8 cellular contexts compared by ENCODE assay signal in the genomic region with DNA sequence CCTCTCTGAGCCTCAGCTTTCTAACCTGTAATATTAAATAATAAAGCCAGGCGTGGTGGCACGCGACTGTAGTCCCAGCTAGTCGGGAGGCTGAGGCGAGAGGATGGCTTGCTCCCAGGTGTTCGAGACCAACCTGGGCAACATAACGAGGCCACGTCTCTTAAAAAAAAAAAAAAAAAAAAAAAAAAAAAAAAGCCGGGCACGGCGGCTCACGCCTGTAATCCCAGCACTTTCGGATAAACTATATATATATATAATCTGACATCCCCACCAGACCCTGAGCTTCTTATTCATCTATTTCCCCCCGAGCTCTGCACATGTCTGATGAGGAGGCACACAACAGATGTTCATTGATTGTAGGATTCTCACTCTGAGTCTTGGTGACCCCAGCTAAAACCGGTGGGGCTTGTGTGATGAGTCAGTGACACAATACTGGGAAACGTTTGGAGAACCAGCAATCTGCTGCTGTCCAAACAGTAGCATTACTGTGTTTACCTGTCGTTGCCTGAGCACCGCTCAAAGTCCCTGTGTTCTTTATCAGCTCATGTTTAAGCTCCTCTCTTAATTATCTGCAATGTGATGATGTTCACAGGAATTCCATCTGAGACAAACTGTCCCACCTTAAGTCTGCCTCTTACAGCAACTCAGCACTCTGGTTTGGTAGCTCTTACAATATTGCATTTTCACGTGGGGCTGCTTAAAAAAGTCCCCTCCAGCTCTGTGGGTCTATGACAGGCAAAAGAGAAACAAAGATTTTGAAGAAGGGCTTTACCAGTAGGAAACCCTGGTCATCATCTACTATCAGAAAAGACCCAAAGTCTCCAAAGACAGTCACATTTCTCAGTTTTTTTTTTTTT. TPM values are rescaled to one million over a fixed set of nuclear protein-coding genes. Genes with fewer than 3 reads are reported as not detected.
A peak's percentile ranks its signal among the peaks of the same experiment; 100 is the strongest.
DNase-seq lines count a peak whose midpoint lies in the region; ATAC-seq, FAIRE-seq and TF ChIP-seq lines count a peak whose summit lies in the region.

No MANE protein-coding gene starts in this region.

- H3K4me2 ChIP-seq in SU-DHL-6 (ENCODE audit: low read depth, low read length, poor library complexity, severe bottlenecking): peak overlapping the region; percentile 73

- H2AFZ ChIP-seq in SU-DHL-6 (ENCODE audit: low read depth, low read length, severe bottlenecking) (peak overlapping the region; percentile 91), neuron (ENCODE audit: low read depth, low read length) (peak overlapping the region; percentile 95)

- no peaks in the 10 kb centered on the region for H3F3A ChIP-seq in SU-DHL-6 (ENCODE audit: insufficient read depth)

- H3K79me2 ChIP-seq in SU-DHL-6 (ENCODE audit: insufficient read depth, low read length): peaks cover 33% of the 10 kb centered on the region

- no peaks in the 10 kb centered on the region for H3K27me3 ChIP-seq in CD4-positive, CD25-positive, alpha-beta regulatory T cell (ENCODE audit: control insufficient read depth, insufficient read depth, low read length)
- H3K27me3 ChIP-seq in SU-DHL-6 (ENCODE audit: low read length) (no peaks in the 10 kb centered on the region), esophagus muscularis mucosa (no peaks in the 10 kb centered on the region), neuron (ENCODE audit: insufficient read depth, low read length) (no peaks in the 10 kb centered on the region)

- no peak for DNase-seq in CD4-positive, CD25-positive, alpha-beta regulatory T cell
- DNase-seq in HPDE6-E6E7 (ENCODE audit: extremely low spot score): peak; percentile 97
- DNase-seq in esophagus muscularis mucosa (ENCODE audit: extremely low spot score): no peak
- no peak for DNase-seq in NCI-H1105 (lab: John Stamatoyannopoulos, UW)
- no peak for DNase-seq in D721Med (ENCODE audit: insufficient read length, low spot score)

- WGBS in esophagus muscularis mucosa: 56% methylated on average over 19 of the region's 19 CpGs

- H3K9me2 ChIP-seq in SU-DHL-6 (replicated peaks; ENCODE audit: insufficient read depth, low read length): no peaks in the 10 kb centered on the region

- peak overlapping the region; percentile 97 to 100 (median 98) for H3K4me3 Mint-ChIP-seq in CD4-positive, CD25-positive, alpha-beta regulatory T cell

- H3K9me3 ChIP-seq in CD4-positive, CD25-positive, alpha-beta regulatory T cell (ENCODE audit: control insufficient read depth in 2 of 2, low read length in 2 of 2): no peaks in the 10 kb centered on the region
- H3K9me3 ChIP-seq in SU-DHL-6 (ENCODE audit: insufficient read depth, low read length): no peaks in the 10 kb centered on the region
- H3K9me3 ChIP-seq in esophagus muscularis mucosa: no peaks in the 10 kb centered on the region
- H3K9me3 ChIP-seq in neuron (ENCODE audit: low read length): no peaks in the 10 kb centered on the region

- H3K9me3 Mint-ChIP-seq in CD4-positive, CD25-positive, alpha-beta regulatory T cell: peaks cover 0 to 2% (median 0%) of the 10 kb centered on the region in 7 donors

- no peaks in the 10 kb centered on the region for H3K36me3 ChIP-seq in CD4-positive, CD25-positive, alpha-beta regulatory T cell (ENCODE audit: control insufficient read depth, insufficient read depth, low read length)
- H3K36me3 ChIP-seq in SU-DHL-6 (ENCODE audit: low read length) (no peaks in the 10 kb centered on the region), esophagus muscularis mucosa (no peaks in the 10 kb centered on the region), neuron (ENCODE audit: insufficient read depth, low read length) (no peaks in the 10 kb centered on the region)

- H3K9ac ChIP-seq in SU-DHL-6 (ENCODE audit: low read length): peak overlapping the region; percentile 78

- H3K4me3 ChIP-seq in CD4-positive, CD25-positive, alpha-beta regulatory T cell (ENCODE audit: low read depth, low read length): peak overlapping the region; percentile 88
- H3K4me3 ChIP-seq in SU-DHL-6 (ENCODE audit: insufficient read depth, low read length, poor library complexity, severe bottlenecking) (peak overlapping the region; percentile 90), esophagus muscularis mucosa (peak overlapping the region; percentile 69 to 99 (median 98)), neuron (ENCODE audit: low read length) (peak overlapping the region; percentile 87)

- no peaks in the 10 kb centered on the region for H4K20me1 ChIP-seq in SU-DHL-6 (ENCODE audit: low read depth, low read length)

- H3K36me3 Mint-ChIP-seq in CD4-positive, CD25-positive, alpha-beta regulatory T cell: no peaks in the 10 kb centered on the region

- H3K4me1 ChIP-seq in CD4-positive, CD25-positive, alpha-beta regulatory T cell (ENCODE audit: control insufficient read depth, insufficient read depth, low read length, poor library complexity, severe bottlenecking): peaks cover 30% of the 10 kb centered on the region
- H3K4me1 ChIP-seq in esophagus muscularis mucosa: peaks cover 33 to 47% (median 41%) of the 10 kb centered on the region in 4 donors
- H3K4me1 ChIP-seq in neuron (ENCODE audit: insufficient read depth, low read length): peaks cover 18% of the 10 kb centered on the region

- no peak for TF ChIP-seq POLR2A in esophagus muscularis mucosa (IDR thresholded peaks at IDR 0.05; ENCODE audit: low read depth)

- H3K27ac ChIP-seq in CD4-positive, CD25-positive, alpha-beta regulatory T cell (ENCODE audit: insufficient read depth, low read length, poor library complexity, severe bottlenecking): peak overlapping the region; percentile 100
- no peak overlapping the region for H3K27ac ChIP-seq in SU-DHL-6 (ENCODE audit: low read depth, low read length)
- H3K27ac ChIP-seq in esophagus muscularis mucosa (replicated peaks in 1 of 4): peak overlapping the region; percentile 97 to 99 (median 97)

- no peak for TF ChIP-seq EP300 in esophagus muscularis mucosa (IDR thresholded peaks at IDR 0.05)

- TF ChIP-seq CTCF in SU-DHL-6 (IDR thresholded peaks at IDR 0.05; ENCODE audit: insufficient read depth, low read length, poor library complexity, severe bottlenecking) (no peak), esophagus muscularis mucosa (IDR thresholded peaks at IDR 0.05) (no peak), D721Med (IDR thresholded peaks at IDR 0.05; ENCODE audit: insufficient read depth, missing control alignments) (no peak)

- intact Hi-C loops in esophagus muscularis mucosa (cut with DNase I): no loop called here

- H3K27me3 Mint-ChIP-seq in CD4-positive, CD25-positive, alpha-beta regulatory T cell: peaks cover 14% of the 10 kb centered on the region

- peaks cover 10 to 38% (median 27%) of the 10 kb centered on the region in 4 donors for H3K4me1 Mint-ChIP-seq in CD4-positive, CD25-positive, alpha-beta regulatory T cell

- H3K27ac Mint-ChIP-seq in CD4-positive, CD25-positive, alpha-beta regulatory T cell: peak overlapping the region; percentile 99 to 100 (median 100)

- no peak for FAIRE-seq in D721Med (lab: Jason Lieb, UNC)

- no peak for ATAC-seq in CD4-positive, CD25-positive, alpha-beta regulatory T cell (ENCODE audit: low read depth in 2 of 2)
- ATAC-seq in HG02642 (IDR thresholded peaks at IDR 0.05; ENCODE audit: poor library complexity, unreplicated experiment): no peak

RNA-seq across cellular contexts. Expression of gene SPATA2, which starts 1.0 kb away (rescaled TPM):
- 19.1 TPM for total RNA-seq in CD4-positive, CD25-positive, alpha-beta regulatory T cell
- polyA plus RNA-seq in CD4-positive, CD25-positive, alpha-beta regulatory T cell: 1 to 10 TPM; 2.1 to 3.4 (median 2.9) TPM
- total RNA-seq in esophagus muscularis mucosa: 1 to 10 TPM; 4.0 to 6.7 (median 5.5) TPM

RNA-seq across cellular contexts. Expression of gene RNF114, which starts 19.8 kb away (rescaled TPM):
- 132 TPM for total RNA-seq in CD4-positive, CD25-positive, alpha-beta regulatory T cell
- polyA plus RNA-seq in CD4-positive, CD25-positive, alpha-beta regulatory T cell: 100 to 1,000 TPM; 134 to 147 (median 146) TPM
- 100 to 1,000 TPM in 1 of 4 donors, 10 to 100 TPM in 3; 65.2 to 142 (median 78.1) TPM for total RNA-seq in esophagus muscularis mucosa
